In genomic region chr7:112207765-112208164, GRCh38 we compare ENCODE assay signal across 1 cellular context.
TF ChIP-seq lines count a peak whose summit lies in the region.

No MANE protein-coding gene starts in this region.

TF ChIP-seq in liver, 16 proteins besides CTCF, POLR2A, EP300 and RAD21 (continued from another document):
- TF ChIP-seq REST (IDR thresholded peaks at IDR 0.05) (no peak), HNF4A (conservative IDR thresholded peaks at IDR 0.05) (no peak), NR2F2 (IDR thresholded peaks at IDR 0.05) (no peak), TAF1 (conservative IDR thresholded peaks at IDR 0.05) (no peak), MAX (IDR thresholded peaks at IDR 0.05) (no peak), RXRA (IDR thresholded peaks at IDR 0.05) (no peak), HNF4G (IDR thresholded peaks at IDR 0.05) (no peak), JUND (IDR thresholded peaks at IDR 0.05) (no peak), FOXA1 (IDR thresholded peaks at IDR 0.05) (no peak)
